Comparison of ENCODE assay signal across 16 cellular contexts in genomic region chr4:40846556-40846955, GRCh38.
"Had no signal": no experiment of that assay in that cellular context is flagged by ENCODE, and none has a peak within 500 bp of the region (broad histone marks: within the 10 kb centered on the region; RNA-seq: fewer than 3 reads in every experiment).

No MANE protein-coding gene starts in this region.

- H3K4me3 Mint-ChIP-seq: activated T-cell treated with anti-CD3 and anti-CD28 coated beads, Interleukin-2, amount 50 U/mL, for 24 hours; naive thymus-derived CD4-positive, alpha-beta T cell; stimulated activated naive CD8-positive, alpha-beta T cell treated with anti-CD3 and anti-CD28 coated beads, Interleukin-15, Interleukin-2, amounts not matched to agents 100 ng/mL and 50 ng/mL, for 24 hours; T-helper 1 cell treated with Interleukin-12 subunit alpha and Interleukin-12 subunit beta and Interleukin-4 antibody, amounts not matched to agents 30 μg/mL and 1 μg/mL, for 36 hours had no signal

- H3K36me3 Mint-ChIP-seq: activated naive CD4-positive, alpha-beta T cell treated with anti-CD3 and anti-CD28 coated beads, Interleukin-2, amount 50 U/mL, for 72 hours; naive thymus-derived CD4-positive, alpha-beta T cell had no signal

- DNase-seq: activated CD4-positive, alpha-beta T cell treated with anti-CD3 and anti-CD28 coated beads, Interleukin-2, amount 50 U/mL, for 4 hours; activated effector memory CD4-positive, alpha-beta T cell treated with Interleukin-2 at 50 U/mL for 16 hours; activated T-cell treated with anti-CD3 and anti-CD28 coated beads, Interleukin-2, amount 50 U/mL, for 24 hours; amniotic stem cell; kidney glomerular epithelial cell; naive thymus-derived CD4-positive, alpha-beta T cell; stimulated activated CD4-positive, alpha-beta T cell treated with anti-CD3 and anti-CD28 coated beads, Interleukin-15, amount 100 ng/mL, for 24 hours; stimulated activated CD4-positive, alpha-beta T cell treated with anti-CD3 and anti-CD28 coated beads, Interleukin-4, amount 100 ng/mL, for 24 hours; thyroid gland had no signal

- H2AFZ ChIP-seq: hepatocyte had no signal

- H3K27me3 ChIP-seq: breast epithelium, gastroesophageal sphincter, hepatocyte, thyroid gland had no signal

- H3K4me2 ChIP-seq: hepatocyte had no signal

- H3K9me3 ChIP-seq: breast epithelium, gastroesophageal sphincter, thyroid gland had no signal

- H3K79me2 ChIP-seq: hepatocyte had no signal

- H3K27ac Mint-ChIP-seq: activated T-cell treated with anti-CD3 and anti-CD28 coated beads, Interleukin-2, amount 50 U/mL, for 24 hours; naive thymus-derived CD4-positive, alpha-beta T cell; stimulated activated naive CD8-positive, alpha-beta T cell treated with anti-CD3 and anti-CD28 coated beads, Interleukin-15, Interleukin-2, amounts not matched to agents 100 ng/mL and 50 ng/mL, for 24 hours; T-helper 1 cell treated with Interleukin-12 subunit alpha and Interleukin-12 subunit beta and Interleukin-4 antibody, amounts not matched to agents 30 μg/mL and 1 μg/mL, for 36 hours had no signal

- H3K9me3 Mint-ChIP-seq: activated naive CD4-positive, alpha-beta T cell treated with anti-CD3 and anti-CD28 coated beads, Interleukin-2, amount 50 U/mL, for 72 hours; activated T-cell treated with anti-CD3 and anti-CD28 coated beads, Interleukin-2, amount 50 U/mL, for 24 hours; naive thymus-derived CD4-positive, alpha-beta T cell; stimulated activated naive CD8-positive, alpha-beta T cell treated with anti-CD3 and anti-CD28 coated beads, Interleukin-15, Interleukin-2, amounts not matched to agents 100 ng/mL and 50 ng/mL, for 24 hours; T-helper 1 cell treated with Interleukin-12 subunit alpha and Interleukin-12 subunit beta and Interleukin-4 antibody, amounts not matched to agents 30 μg/mL and 1 μg/mL, for 36 hours had no signal

- H3K27ac ChIP-seq: breast epithelium, gastroesophageal sphincter, hepatocyte, thyroid gland had no signal

- H3K4me1 Mint-ChIP-seq: naive thymus-derived CD4-positive, alpha-beta T cell had no signal

- ATAC-seq: activated CD4-positive, CD25-positive, alpha-beta regulatory T cell treated with anti-CD3 and anti-CD28 coated beads, Interleukin-2, amount 50 U/mL, for 24 hours; activated naive CD4-positive, alpha-beta T cell treated with anti-CD3 and anti-CD28 coated beads, Interleukin-2, amount 50 U/mL, for 72 hours; gastroesophageal sphincter; naive thymus-derived CD4-positive, alpha-beta T cell had no signal
